Comparison of ENCODE assay signal across 8 cellular contexts in the genomic region with DNA sequence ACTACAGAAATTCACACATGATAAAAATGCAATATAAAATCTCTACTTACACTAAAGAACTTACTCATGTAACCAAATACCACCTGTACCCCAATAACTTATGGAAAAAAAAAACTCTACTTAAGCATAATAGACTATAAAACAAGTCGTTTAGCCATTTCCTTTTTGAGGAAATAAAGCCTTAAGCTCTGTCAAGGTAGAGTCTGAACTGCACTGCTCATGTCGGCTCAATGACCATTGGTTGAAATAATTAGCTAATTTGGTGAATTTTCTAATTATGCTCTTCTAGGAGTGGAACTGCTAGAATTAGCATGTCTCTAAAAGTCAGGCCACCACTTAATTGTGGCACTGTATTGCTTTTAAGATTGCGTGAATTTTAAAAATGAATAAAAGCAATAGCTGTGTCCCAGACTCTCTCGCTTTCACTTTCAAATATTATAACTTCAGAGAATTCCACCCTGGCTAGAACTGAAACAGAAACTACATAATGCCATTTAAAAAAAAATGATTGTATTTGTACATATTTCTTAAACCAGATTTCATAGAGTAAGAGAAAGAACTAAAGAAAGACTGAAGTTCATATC.
A peak's percentile ranks its signal among the peaks of the same experiment; 100 is the strongest.
DNase-seq lines count a peak whose midpoint lies in the region; ATAC-seq and TF ChIP-seq lines count a peak whose summit lies in the region.

No MANE protein-coding gene starts in this region.

- no peaks in the 10 kb centered on the region for H3K9me3 ChIP-seq in right cardiac atrium (ENCODE audit: control insufficient read depth, low read length)
- H3K9me3 ChIP-seq in testis = no peaks in the 10 kb centered on the region
- H3K9me3 ChIP-seq in thyroid gland = no peaks in the 10 kb centered on the region

- H3K27me3 ChIP-seq in right cardiac atrium (ENCODE audit: control insufficient read depth, insufficient read depth) = no peaks in the 10 kb centered on the region
- H3K27me3 ChIP-seq in testis = no peaks in the 10 kb centered on the region
- H3K27me3 ChIP-seq in thyroid gland = no peaks in the 10 kb centered on the region

- no peak for DNase-seq in activated CD4-positive, alpha-beta T cell treated with anti-CD3 and anti-CD28 coated beads, Interleukin-2, amount 10 ng/mL, durations not matched to agents 24 days and 14 days
- DNase-seq in activated CD4-positive, alpha-beta T cell treated with anti-CD3 and anti-CD28 coated beads, Interleukin-2, amount 50 U/mL, for 4 hours = no peak
- DNase-seq in NB4 (ENCODE audit: low read depth) = peak; percentile 33
- no peak for DNase-seq in right cardiac atrium
- no peak for DNase-seq in testis
- DNase-seq in thyroid gland = no peak

- H3K27me3 Mint-ChIP-seq in activated CD4-positive, alpha-beta T cell treated with anti-CD3 and anti-CD28 coated beads, Interleukin-2, amount 10 ng/mL, durations not matched to agents 24 days and 14 days = peaks cover 2% of the 10 kb centered on the region

- H3K36me3 Mint-ChIP-seq in activated CD4-positive, alpha-beta T cell treated with anti-CD3 and anti-CD28 coated beads, Interleukin-2, amount 10 ng/mL, durations not matched to agents 24 days and 14 days (ENCODE audit: low read depth) = no peaks in the 10 kb centered on the region

- intact Hi-C loops in activated CD4-positive, alpha-beta T cell treated with anti-CD3 and anti-CD28 coated beads, Interleukin-2, amount 10 ng/mL, durations not matched to agents 24 days and 14 days (cut with micrococcal nuclease) = loop anchor here (1.0 kb wide), 2 partner anchors 192 to 251 kb away; a partner anchor contains a TSS
- intact Hi-C loops in right cardiac atrium (cut with DNase I) = loop anchor here in 1 of 4 donors (10.0 kb wide), 1 partner anchor 116 kb away; no protein-coding TSS in a partner anchor
- intact Hi-C loops in testis (cut with DNase I; ENCODE audit: low total_unique reads) = no loop called here
- intact Hi-C loops in thyroid gland (cut with DNase I) = no loop called here

- ATAC-seq in right cardiac atrium (no peak), HG03469 (IDR thresholded peaks at IDR 0.05; ENCODE audit: unreplicated experiment) (no peak), GM19397 (IDR thresholded peaks at IDR 0.05; ENCODE audit: unreplicated experiment) (no peak)

- H3K4me3 ChIP-seq in NB4 (ENCODE audit: low read depth, low read length) = peak overlapping the region; percentile 60
- H3K4me3 ChIP-seq in right cardiac atrium (ENCODE audit: low read length) = peak overlapping the region; percentile 58
- H3K4me3 ChIP-seq in testis = peak overlapping the region; percentile 10 to 14
- no peak overlapping the region for H3K4me3 ChIP-seq in thyroid gland (replicated peaks in 1 of 3)

- no peaks in the 10 kb centered on the region for H3K9me3 Mint-ChIP-seq in activated CD4-positive, alpha-beta T cell treated with anti-CD3 and anti-CD28 coated beads, Interleukin-2, amount 10 ng/mL, durations not matched to agents 24 days and 14 days

- peaks cover 36% of the 10 kb centered on the region for H3K4me1 Mint-ChIP-seq in activated CD4-positive, alpha-beta T cell treated with anti-CD3 and anti-CD28 coated beads, Interleukin-2, amount 10 ng/mL, durations not matched to agents 24 days and 14 days

- H3K4me1 ChIP-seq in right cardiac atrium (ENCODE audit: control insufficient read depth, insufficient read depth, low read length) (no peaks in the 10 kb centered on the region), testis (peaks cover 9% of the 10 kb centered on the region), thyroid gland (peaks cover 11 to 25% of the 10 kb centered on the region in 2 donors)

- no peak overlapping the region for H3K27ac Mint-ChIP-seq in activated CD4-positive, alpha-beta T cell treated with anti-CD3 and anti-CD28 coated beads, Interleukin-2, amount 10 ng/mL, durations not matched to agents 24 days and 14 days

- TF ChIP-seq CTCF in NB4 (IDR thresholded peaks at IDR 0.05; ENCODE audit: low read depth, low read length) = no peak
- TF ChIP-seq CTCF in testis (IDR thresholded peaks at IDR 0.05) = no peak
- TF ChIP-seq CTCF in thyroid gland (IDR thresholded peaks at IDR 0.05) = no peak

- TF ChIP-seq POLR2A in NB4 (IDR thresholded peaks at IDR 0.05; ENCODE audit: extremely low read depth, insufficient read length) (no peak), testis (IDR thresholded peaks at IDR 0.05) (no peak), thyroid gland (IDR thresholded peaks at IDR 0.05) (no peak)

- H3K4me3 Mint-ChIP-seq in activated CD4-positive, alpha-beta T cell treated with anti-CD3 and anti-CD28 coated beads, Interleukin-2, amount 10 ng/mL, durations not matched to agents 24 days and 14 days = peak overlapping the region; percentile 65

- H3K36me3 ChIP-seq in testis (ENCODE audit: low read depth, missing control alignments) (no peaks in the 10 kb centered on the region), thyroid gland (no peaks in the 10 kb centered on the region)

- 47% methylated on average over 4 of the region's 4 CpGs for WGBS in right cardiac atrium
- WGBS in testis, 2 donors = 37 to 45% methylated on average over 4 of the region's 4 CpGs
- 57 to 65% methylated on average over 4 of the region's 4 CpGs for WGBS in thyroid gland, 2 donors

- H3K27ac ChIP-seq in right cardiac atrium (ENCODE audit: low read length) = no peak overlapping the region
- H3K27ac ChIP-seq in testis = peak overlapping the region in 1 of 2 donors; percentile 14
- H3K27ac ChIP-seq in thyroid gland = peak overlapping the region in 1 of 3 donors; percentile 8

Comparison
In these comparisons a context has a peak if more than half of its experiments do, and no peak if none do; other contexts are left out.
1. H3K4me3 ChIP-seq: peak in NB4 (single experiment), right cardiac atrium (single experiment) and testis (2 of 2); none in thyroid gland (0 of 3).